Comparison of ENCODE assay signal across 15 cellular contexts in genomic region chr9:81318571-81318970, GRCh38.
DNase-seq lines count a peak whose midpoint lies in the region; ATAC-seq and TF ChIP-seq lines count a peak whose summit lies in the region.
"Had no signal": no experiment of that assay in that cellular context is flagged by ENCODE, and none has a peak within 500 bp of the region (broad histone marks: within the 10 kb centered on the region; RNA-seq: fewer than 3 reads in every experiment).

No MANE protein-coding gene starts in this region.

- peak; percentile 49 for DNase-seq in AG20443 (ENCODE audit: low spot score)
- DNase-seq in HT-29 (ENCODE audit: low spot score): peak; percentile 69
- DNase-seq in mammary epithelial cell: peak; percentile 21
- no peak for DNase-seq in left colon
- no peak for DNase-seq in heart right ventricle
- DNase-seq in middle frontal gyrus (ENCODE audit: extremely low spot score, low spot score): no peak
- DNase-seq: activated CD4-positive, CD25-positive, alpha-beta regulatory T cell; amniotic stem cell; CD4-positive, alpha-beta memory T cell; effector CD8-positive, alpha-beta T cell; NCI-H1436; stimulated activated CD4-positive, alpha-beta T cell treated with anti-CD3 and anti-CD28 coated beads, Interleukin-4, amount 100 ng/mL, for 4 hours; stimulated activated naive CD8-positive, alpha-beta T cell treated with anti-CD3 and anti-CD28 coated beads, Interleukin-15, Interleukin-2, amounts not matched to agents 100 U/mL and 50 U/mL, for 24 hours had no signal

- H3K9ac ChIP-seq in mammary epithelial cell (ENCODE audit: insufficient read depth, low read length): no peak overlapping the region

- H3K27me3 ChIP-seq in mammary epithelial cell (ENCODE audit: insufficient read depth, low read length): no peaks in the 10 kb centered on the region
- no peaks in the 10 kb centered on the region for H3K27me3 ChIP-seq in heart right ventricle

- dilution Hi-C loops in mammary epithelial cell (cut with HindIII; ENCODE audit: low sequenced_read_pairs): no loop called here

- TF ChIP-seq CTCF in mammary epithelial cell (conservative IDR thresholded peaks at IDR 0.05 in 1 of 2, IDR thresholded peaks at IDR 0.05 in 1 of 2; ENCODE audit: extremely low read depth in 1 of 2, insufficient read depth in 1 of 2, low read depth in 1 of 2, low read length in 2 of 2) (no peak), heart right ventricle (IDR thresholded peaks at IDR 0.05) (no peak)

- no peak overlapping the region for H3K4me3 ChIP-seq in mammary epithelial cell (replicated peaks in 1 of 3; ENCODE audit: insufficient read depth in 1 of 3, low read depth in 2 of 3, low read length in 3 of 3)
- no peak overlapping the region for H3K4me3 ChIP-seq in heart right ventricle

- no TSS peak for BruUV-seq in mammary epithelial cell (replicated peaks; lab: Mats Ljungman, UMichigan)

- CTCF ChIA-PET in mammary epithelial cell (lab: Charles Lee; ENCODE audit: low non-redundant PET): no interaction called here

- 86% methylated on average over 3 of the region's 3 CpGs for WGBS in mammary epithelial cell (ENCODE audit: low coverage, missing lambda C conversion rate)
- 91% methylated on average over 3 of the region's 3 CpGs for WGBS in heart right ventricle, 2 donors

- intact Hi-C loops in mammary epithelial cell (cut with micrococcal nuclease): no loop called here
- intact Hi-C loops in left colon (cut with DNase I, micrococcal nuclease): no loop called here
- intact Hi-C loops in heart right ventricle (cut with DNase I): no loop called here

- H3K4me1 ChIP-seq in mammary epithelial cell (ENCODE audit: insufficient read depth, low read length) (no peaks in the 10 kb centered on the region), heart right ventricle (no peaks in the 10 kb centered on the region)

- H3K79me2 ChIP-seq in mammary epithelial cell (ENCODE audit: insufficient read depth, low read length): no peaks in the 10 kb centered on the region

- H3K4me2 ChIP-seq in mammary epithelial cell (ENCODE audit: insufficient read depth, low read depth, low read length): no peak overlapping the region

- H3K36me3 ChIP-seq in mammary epithelial cell (ENCODE audit: insufficient read depth, low read length) (no peaks in the 10 kb centered on the region), heart right ventricle (no peaks in the 10 kb centered on the region)

- no peak overlapping the region for H2AFZ ChIP-seq in mammary epithelial cell (ENCODE audit: low read depth, low read length)

- no peaks in the 10 kb centered on the region for H4K20me1 ChIP-seq in mammary epithelial cell (ENCODE audit: insufficient read depth, low read length)

- no peaks in the 10 kb centered on the region for H3K9me3 ChIP-seq in mammary epithelial cell (replicated peaks; ENCODE audit: insufficient read depth, low read length)
- peaks cover 0 to 15% (median 2%) of the 10 kb centered on the region in 11 donors for H3K9me3 ChIP-seq in heart right ventricle

- no peak overlapping the region for H3K27ac ChIP-seq in mammary epithelial cell (ENCODE audit: insufficient read depth, low read depth, low read length)
- no peak overlapping the region for H3K27ac ChIP-seq in heart right ventricle

- in situ Hi-C loops in mammary epithelial cell (cut with MboI; ENCODE audit: low sequenced_read_pairs in 2 of 2): no loop called here

- ATAC-seq in left colon: peak; percentile 76
- ATAC-seq in HG03095 (IDR thresholded peaks at IDR 0.05; ENCODE audit: unreplicated experiment): no peak
- no peak for ATAC-seq in GM21360 (IDR thresholded peaks at IDR 0.05; ENCODE audit: unreplicated experiment)
- no peak for ATAC-seq in heart right ventricle
- ATAC-seq: stimulated activated naive CD8-positive, alpha-beta T cell treated with anti-CD3 and anti-CD28 coated beads, Interleukin-15, Interleukin-2, amounts not matched to agents 100 U/mL and 50 U/mL, for 24 hours had no signal

Comparison
In these comparisons a context has a peak if more than half of its experiments do, and no peak if none do; other contexts are left out.
1. DNase-seq: peak in AG20443 (single experiment), HT-29 (single experiment) and mammary epithelial cell (single experiment); none in left colon (0 of 2), heart right ventricle (0 of 2) and middle frontal gyrus (single experiment).